8 cellular contexts compared by ENCODE assay signal in the genomic region with DNA sequence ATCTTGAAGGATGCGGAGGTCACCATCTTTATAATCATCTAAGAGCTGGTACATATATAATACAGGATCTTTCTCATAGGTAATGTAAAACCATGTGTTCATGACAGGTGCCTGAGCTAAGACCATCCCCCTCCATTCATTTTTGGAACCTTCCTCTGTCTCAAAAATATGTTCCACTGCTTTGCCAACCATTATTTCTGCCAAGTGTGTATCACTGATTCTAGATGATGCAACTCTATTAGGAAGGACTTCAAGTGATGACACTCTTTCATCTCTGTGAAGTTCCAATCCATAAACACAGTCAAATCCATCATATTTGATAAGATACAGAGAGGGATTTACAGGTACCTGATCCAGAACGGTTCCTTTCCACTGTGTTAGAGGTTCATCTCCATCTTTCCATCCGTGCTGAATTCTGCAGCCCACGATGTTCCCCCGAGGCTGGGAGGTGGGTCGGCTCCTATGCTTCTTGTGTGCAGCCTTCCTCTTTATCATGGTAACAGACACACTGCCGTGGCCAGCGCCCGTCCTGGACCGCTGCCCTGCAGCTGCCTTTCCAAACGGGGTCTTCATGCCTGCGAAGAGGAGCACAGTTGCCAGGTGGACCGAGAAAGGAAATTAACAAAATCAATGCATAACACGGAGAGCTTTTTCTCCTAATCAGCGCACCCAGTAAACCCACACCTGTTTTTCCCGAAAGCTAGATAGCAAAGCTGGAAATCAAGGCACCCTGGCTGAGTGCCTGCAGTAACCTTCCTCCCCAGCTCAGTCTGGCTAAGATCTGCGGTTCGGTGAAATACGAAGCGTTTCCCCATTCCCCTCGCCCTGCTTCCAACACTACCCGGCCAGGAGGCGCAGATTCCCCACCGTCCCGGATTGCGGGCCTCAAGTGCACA. TPM values are rescaled to one million over a fixed set of nuclear protein-coding genes. Genes with fewer than 3 reads are reported as not detected.
DNase-seq lines count a peak whose midpoint lies in the region; FAIRE-seq and TF ChIP-seq lines count a peak whose summit lies in the region.

No MANE protein-coding gene starts in this region.

- no peak overlapping the region for H2BK20ac ChIP-seq in H1 (ENCODE audit: low read length)

- H3K4me2 ChIP-seq in MM.1S (ENCODE audit: low read depth, low read length), result peak overlapping the region; percentile 27; the same call in 1 of the 2 replicates
- H3K4me2 ChIP-seq in H1 (ENCODE audit: insufficient read depth in 1 of 2, low read depth in 2 of 2, low read length in 2 of 2), result peak overlapping the region; percentile 71 to 75

- TF ChIP-seq POLR2A in GM12891 (IDR thresholded peaks at IDR 0.05; ENCODE audit: low read depth, low read length) (no peak), H1 (IDR thresholded peaks at IDR 0.05; ENCODE audit: control extremely low read depth in 1 of 2, low read depth in 2 of 2, low read length in 2 of 2) (no peak)

- H4K91ac ChIP-seq in H1 (replicated peaks; ENCODE audit: insufficient read length, low read length), result no peak overlapping the region

- no peak overlapping the region for H2BK120ac ChIP-seq in H1 (replicated peaks; ENCODE audit: low read depth, low read length)

- no peaks in the 10 kb centered on the region for H3F3A ChIP-seq in MM.1S (ENCODE audit: insufficient read depth, low read length)

- peak overlapping the region; percentile 69 for H2AFZ ChIP-seq in MM.1S (ENCODE audit: low read length)
- no peak overlapping the region for H2AFZ ChIP-seq in H1 (ENCODE audit: low read length)

- FAIRE-seq in GM12891 (lab: Jason Lieb, UNC) (peak; percentile 55), H1 (lab: Jason Lieb, UNC) (no peak)

- no peaks in the 10 kb centered on the region; the same call in 1 of the 2 replicates for H3K79me1 ChIP-seq in H1 (ENCODE audit: low read depth, low read length)

- H3K36me3 ChIP-seq in MM.1S (replicated peaks; ENCODE audit: insufficient read depth, low read length) (no peaks in the 10 kb centered on the region), H1 (ENCODE audit: control insufficient read depth in 2 of 4, insufficient read depth in 4 of 4, low read length in 3 of 4) (peaks cover 3 to 35% (median 15%) of the 10 kb centered on the region in 4 experiments; a peak in 7 of 8 replicates), muscle layer of duodenum (ENCODE audit: control insufficient read depth in 1 of 2, insufficient read depth in 2 of 2, low read length in 2 of 2) (no peaks in the 10 kb centered on the region)

- H3K9me2 ChIP-seq in MM.1S (replicated peaks; ENCODE audit: insufficient read depth, low read length), result no peaks in the 10 kb centered on the region

- H3K18ac ChIP-seq in H1 (ENCODE audit: extremely low read depth, low read length), result no peak overlapping the region; the same call in 1 of the 2 replicates

- peak overlapping the region; percentile 89; the same call in 1 of the 2 replicates for H4K8ac ChIP-seq in H1 (ENCODE audit: extremely low read depth, insufficient read depth, low read length)

- H3K79me2 ChIP-seq in MM.1S (ENCODE audit: low read length) (no peaks in the 10 kb centered on the region), H1 (ENCODE audit: control insufficient read depth in 1 of 2, insufficient read depth in 2 of 2, low read length in 2 of 2) (peaks cover 0 to 11% of the 10 kb centered on the region in 2 experiments; a peak in 2 of 4 replicates)

- H2BK15ac ChIP-seq in H1 (ENCODE audit: low read length), result no peak overlapping the region

- H3K23ac ChIP-seq in H1 (ENCODE audit: insufficient read length), result no peak overlapping the region

- H2BK12ac ChIP-seq in H1 (ENCODE audit: low read depth, low read length), result no peak overlapping the region

- WGBS in H1 (ENCODE audit: extremely low coverage in 1 of 2, insufficient coverage in 1 of 2, insufficient read length in 1 of 2, insufficient replicate concordance in 2 of 2, low coverage in 1 of 2, low lambda C conversion rate in 2 of 2, missing lambda C conversion rate in 1 of 2), 2 experiments, result 30% methylated on average over 11 of the region's 26 CpGs; no CpG with 5 or more reads in 1 of the 2 experiments

- no peak for TF ChIP-seq RAD21 in H1 (IDR thresholded peaks at IDR 0.05 in 1 of 2, conservative IDR thresholded peaks at IDR 0.05 in 1 of 2; ENCODE audit: low read depth in 2 of 2, low read length in 2 of 2)

- no peak for TF ChIP-seq EP300 in H1 (IDR thresholded peaks at IDR 0.05; ENCODE audit: borderline replicate concordance in 1 of 2, low read depth in 2 of 2, low read length in 2 of 2)

- H3K4me3 ChIP-seq in MM.1S (ENCODE audit: low read length) (peak overlapping the region; percentile 54), H1 (ENCODE audit: extremely low read depth in 1 of 4, insufficient read depth in 2 of 4, low read depth in 3 of 4, low read length in 4 of 4) (peak overlapping the region; percentile 63 to 83 (median 69)), muscle layer of duodenum (ENCODE audit: low read depth in 1 of 2, low read length in 2 of 2) (peak overlapping the region; percentile 77 to 81)

- H3K9ac ChIP-seq in MM.1S (ENCODE audit: low read length) (peak overlapping the region; percentile 34; the same call in 1 of the 2 replicates), H1 (replicated peaks in 1 of 4; ENCODE audit: extremely low read depth in 1 of 4, low read depth in 3 of 4, low read length in 3 of 4) (peak overlapping the region in 3 of 4 experiments; percentile 56 to 82 (median 70); a peak in 6 of 7 replicates)

- H3K14ac ChIP-seq in H1 (ENCODE audit: insufficient read length), result no peak overlapping the region

- no peaks in the 10 kb centered on the region for H3K4me1 ChIP-seq in MM.1S (ENCODE audit: low read length)
- H3K4me1 ChIP-seq in H1 (replicated peaks in 1 of 4; ENCODE audit: control insufficient read depth in 3 of 4, insufficient read depth in 4 of 4, low read length in 3 of 4), result 0 out of 7 replicates have a peak, but pooled peaks cover 0 to 7% (median 0%) of the 10 kb centered on the region in 4 experiments
- peaks cover 3 to 12% of the 10 kb centered on the region in 2 donors for H3K4me1 ChIP-seq in muscle layer of duodenum (ENCODE audit: control insufficient read depth in 1 of 2, insufficient read depth in 2 of 2, low read length in 2 of 2)

- H3K9me3 ChIP-seq in MM.1S (replicated peaks; ENCODE audit: insufficient read depth, low read length), result no peaks in the 10 kb centered on the region
- H3K9me3 ChIP-seq in H1 (ENCODE audit: insufficient read depth in 2 of 2, low read depth in 1 of 2, low read length in 1 of 2), result no peaks in the 10 kb centered on the region
- H3K9me3 ChIP-seq in muscle layer of duodenum (ENCODE audit: control insufficient read depth in 1 of 2, low read length in 2 of 2), result no peaks in the 10 kb centered on the region

- DNase-seq in GM12891 (ENCODE audit: insufficient read length, low spot score) (no peak), MM.1S (no peak), H1 (ENCODE audit: low read depth in 1 of 2, low spot score in 2 of 2) (no peak), NAMALWA (ENCODE audit: low spot score) (no peak), NCI-H2029 (lab: John Stamatoyannopoulos, UW) (no peak), SIG-M5 treated with dmso at 0.1 percent for 504 hours (lab: John Stamatoyannopoulos, UW; ENCODE audit: unreplicated experiment) (no peak)
- DNase-seq in effector CD4-positive, alpha-beta T cell, result no peak

- CTCF ChIA-PET in H1 (lab: Charles Lee; ENCODE audit: partially characterized antibody), result no interaction called here

- H2AK5ac ChIP-seq in H1 (ENCODE audit: low read depth, low read length), result no peak overlapping the region

- POLR2A ChIA-PET in H1 (lab: Charles Lee; ENCODE audit: partially characterized antibody), result interaction anchor here (0.9 to 1.4 kb wide), 3 partner anchors 11 to 30 kb away, joined by 3 to 4 read pairs (median 3); no protein-coding TSS in a partner anchor

- no peak overlapping the region for H3K27ac ChIP-seq in MM.1S (ENCODE audit: low read length)
- peak overlapping the region; percentile 87; the same call in 1 of the 2 replicates for H3K27ac ChIP-seq in H1 (ENCODE audit: low read depth, low read length)
- no peak overlapping the region for H3K27ac ChIP-seq in muscle layer of duodenum (ENCODE audit: low read length)

- no peak overlapping the region for H2BK5ac ChIP-seq in H1 (ENCODE audit: low read depth, low read length)

- H3K56ac ChIP-seq in H1 (replicated peaks; ENCODE audit: insufficient read length, low read depth, low read length), result peak overlapping the region; percentile 54

- H4K20me1 ChIP-seq in MM.1S (ENCODE audit: insufficient read depth, low read length) (no peaks in the 10 kb centered on the region), H1 (replicated peaks in 1 of 2; ENCODE audit: control insufficient read depth in 1 of 2, insufficient read depth in 2 of 2, low read length in 2 of 2) (no peaks in the 10 kb centered on the region)

- H3K27me3 ChIP-seq in MM.1S (replicated peaks; ENCODE audit: insufficient read depth, low read length), result no peaks in the 10 kb centered on the region
- no peaks in the 10 kb centered on the region for H3K27me3 ChIP-seq in H1 (replicated peaks in 1 of 4; ENCODE audit: control insufficient read depth in 3 of 4, extremely low read depth in 1 of 4, insufficient read depth in 3 of 4, low read length in 3 of 4)
- H3K27me3 ChIP-seq in muscle layer of duodenum (ENCODE audit: low read depth, low read length), result no peaks in the 10 kb centered on the region

- 0 out of 2 replicates have a peak, but pooled peaks cover 4% of the 10 kb centered on the region for H3K23me2 ChIP-seq in H1 (ENCODE audit: low read depth, low read length)

- no peak for TF ChIP-seq CTCF in MM.1S (IDR thresholded peaks at IDR 0.05; ENCODE audit: low read length)
- TF ChIP-seq CTCF in H1 (IDR thresholded peaks at IDR 0.05; ENCODE audit: control extremely low read depth in 1 of 3, insufficient read depth in 1 of 3, low read depth in 1 of 3, low read length in 3 of 3), result no peak

- H4K5ac ChIP-seq in H1 (ENCODE audit: insufficient read length, low read depth, low read length), result no peak overlapping the region

- peak overlapping the region; percentile 87 for H3K4ac ChIP-seq in H1 (replicated peaks; ENCODE audit: insufficient read length, low read depth, low read length)

TF ChIP-seq in GM12891, 5 proteins besides CTCF, POLR2A, EP300 and RAD21 (continues in another document):
- no peak for TF ChIP-seq PAX5 (IDR thresholded peaks at IDR 0.05; ENCODE audit: insufficient read depth, low read length, severe bottlenecking)
- TF ChIP-seq SPI1 (IDR thresholded peaks at IDR 0.05; ENCODE audit: low read depth, low read length), result no peak

TF ChIP-seq in H1, 55 proteins besides CTCF, POLR2A, EP300 and RAD21 (continues in another document):
- no peak for TF ChIP-seq RFX5 (IDR thresholded peaks at IDR 0.05; ENCODE audit: borderline replicate concordance, low read depth, low read length)

RNA-seq across cellular contexts. Expression of gene SPIN3, which starts 0.7 kb away (rescaled TPM):
- 9.3 TPM for polyA plus RNA-seq in GM12891 (2012; ENCODE audit: low read depth, missing spikeins)
- total RNA-seq in H1 (2021; fragmentation: NEBNext Ultra II Directional; extraction: Animal tissue kit (Norgen Biotek cat#: 25700)), result 13.3 and 13.5 TPM in 2 replicates
- polyA plus RNA-seq in H1 (2011; rRNA removed), result 9.1 and 10.7 TPM in 2 replicates
- polyA plus RNA-seq in H1 (2011; cell fraction: cytosol; rRNA removed), result 13.1 TPM
- 36.7 TPM for polyA plus RNA-seq in H1 (2011; cell fraction: nucleus; rRNA removed)
- 9.2 to 18.0 TPM (median 13.6 TPM) in 4 replicates for polyA plus RNA-seq in H1 (2012, experiment 1 of 2)
- 2.9 TPM for polyA plus RNA-seq in H1 (2012, experiment 2 of 2)
- polyA plus RNA-seq in H1 (2013, experiment 1 of 2), result 10.2 TPM
- 9.2 TPM for polyA plus RNA-seq in H1 (2013, experiment 2 of 2)
- 11.2 and 14.0 TPM in 2 replicates for polyA minus RNA-seq in H1 (2011; rRNA and poly(A)+ RNA removed)
- polyA minus RNA-seq in H1 (2011; cell fraction: cytosol; rRNA and poly(A)+ RNA removed), result 12.5 TPM
- 40.6 TPM for polyA minus RNA-seq in H1 (2011; cell fraction: nucleus; rRNA and poly(A)+ RNA removed)
